Comparison of ENCODE assay signal across 18 cellular contexts in the genomic region with DNA sequence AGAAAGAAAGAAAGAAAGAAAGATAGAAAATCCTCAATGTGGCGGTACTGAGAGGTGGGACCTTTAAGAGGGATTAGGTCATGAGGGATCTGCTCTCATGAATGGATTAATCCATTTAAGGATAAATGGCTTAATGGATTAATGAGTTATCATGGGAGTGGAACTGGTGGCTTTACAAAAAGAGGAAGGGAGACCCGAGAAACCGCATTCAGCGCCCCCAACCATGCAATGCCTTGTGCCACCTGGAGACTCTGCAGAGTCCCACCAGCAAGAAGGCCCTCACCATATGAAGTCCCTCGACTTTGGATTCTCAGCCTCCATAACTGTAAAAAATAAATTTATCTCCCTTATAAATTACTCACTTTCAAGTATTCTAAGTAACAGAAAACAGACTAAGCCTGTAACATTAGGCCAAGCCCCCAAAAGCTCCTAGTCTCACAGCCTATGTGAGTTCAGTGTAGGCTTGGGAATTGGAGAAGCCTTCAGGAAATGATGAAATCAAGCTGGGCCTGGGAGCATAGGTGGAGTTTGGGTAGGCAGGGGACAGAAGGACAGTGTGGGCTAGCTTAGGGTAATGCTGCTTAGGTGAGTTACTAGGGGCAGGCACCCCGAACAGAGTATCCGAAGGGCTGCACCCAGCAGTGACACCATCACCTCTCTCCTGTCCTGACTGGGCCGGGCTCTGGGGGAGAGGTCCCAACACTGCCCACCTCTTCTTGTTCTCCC. TPM values are rescaled to one million over a fixed set of nuclear protein-coding genes. Genes with fewer than 3 reads are reported as not detected.
A peak's percentile ranks its signal among the peaks of the same experiment; 100 is the strongest.
DNase-seq lines count a peak whose midpoint lies in the region; ATAC-seq and TF ChIP-seq lines count a peak whose summit lies in the region.
"Had no signal": no experiment of that assay in that cellular context is flagged by ENCODE, and none has a peak within 500 bp of the region (broad histone marks: within the 10 kb centered on the region; RNA-seq: fewer than 3 reads in every experiment).

No MANE protein-coding gene starts in this region.

- no peak overlapping the region for H3K4me2 ChIP-seq in mesendoderm (ENCODE audit: low read length)

- H2BK5ac ChIP-seq in mesendoderm (ENCODE audit: low read length) = no peak overlapping the region

- H3K79me1 ChIP-seq in mesendoderm (ENCODE audit: low read length) = no peaks in the 10 kb centered on the region

- TF ChIP-seq CTCF in A673 (conservative IDR thresholded peaks at IDR 0.05; ENCODE audit: low read depth, low read length) = no peak
- TF ChIP-seq CTCF in NB4 (IDR thresholded peaks at IDR 0.05; ENCODE audit: low read depth, low read length) = no peak
- TF ChIP-seq CTCF in choroid plexus epithelial cell (conservative IDR thresholded peaks at IDR 0.05; ENCODE audit: low read depth, low read length) = no peak
- TF ChIP-seq CTCF in WERI-Rb-1 (IDR thresholded peaks at IDR 0.05; ENCODE audit: low read depth, low read length) = no peak

- no peak for TF ChIP-seq POLR2A in NB4 (IDR thresholded peaks at IDR 0.05; ENCODE audit: extremely low read depth, insufficient read length)

- H3K18ac ChIP-seq in mesendoderm (ENCODE audit: low read length) = no peak overlapping the region

- no TSS peak for BruUV-seq in A673 (replicated peaks; lab: Mats Ljungman, UMichigan)

- no peak overlapping the region for H4K5ac ChIP-seq in mesendoderm (ENCODE audit: low read length)

- intact Hi-C loops in A673 (cut with micrococcal nuclease; ENCODE audit: unreplicated experiment) = no loop called here

- H3K4ac ChIP-seq in mesendoderm (ENCODE audit: low read depth, low read length) = no peak overlapping the region

- ATAC-seq in HG02973 (IDR thresholded peaks at IDR 0.05; ENCODE audit: unreplicated experiment) = no peak
- ATAC-seq: CD8-positive, alpha-beta T cell; HCT116 had no signal

- H3K9ac ChIP-seq in mesendoderm (ENCODE audit: low read length) = no peak overlapping the region

- no peaks in the 10 kb centered on the region for H3K79me2 ChIP-seq in mesendoderm (ENCODE audit: control insufficient read depth, insufficient read depth, low read length)

- H2BK120ac ChIP-seq in mesendoderm (ENCODE audit: low read depth, low read length) = no peak overlapping the region

- H2BK15ac ChIP-seq in mesendoderm (replicated peaks; ENCODE audit: low read depth) = no peak overlapping the region

- H3K36me3 ChIP-seq in A673 (ENCODE audit: insufficient read depth, low read length, poor library complexity, severe bottlenecking) (no peaks in the 10 kb centered on the region), mesendoderm (ENCODE audit: control insufficient read depth, insufficient read depth, low read length) (no peaks in the 10 kb centered on the region), WERI-Rb-1 (no peaks in the 10 kb centered on the region)
- H3K36me3 ChIP-seq: breast epithelium, neutrophil had no signal

- H3K4me3 ChIP-seq in A673 (ENCODE audit: low read depth, low read length, poor library complexity, severe bottlenecking) = no peak overlapping the region
- no peak overlapping the region for H3K4me3 ChIP-seq in NB4 (ENCODE audit: low read depth, low read length)
- H3K4me3 ChIP-seq in choroid plexus epithelial cell (ENCODE audit: low read depth, low read length) = no peak overlapping the region
- H3K4me3 ChIP-seq in mesendoderm (ENCODE audit: low read length) = no peak overlapping the region
- H3K4me3 ChIP-seq in WERI-Rb-1 (ENCODE audit: low read depth, low read length) = no peak overlapping the region
- H3K4me3 ChIP-seq: breast epithelium had no signal

- H4K8ac ChIP-seq in mesendoderm (ENCODE audit: low read depth, low read length) = no peak overlapping the region

- H3K23ac ChIP-seq in mesendoderm (ENCODE audit: low read length) = no peak overlapping the region

- POLR2A ChIA-PET in A673 (lab: Charles Lee; ENCODE audit: low non-redundant PET) = no interaction called here

- DNase-seq in A673 (ENCODE audit: low spot score) (peak; percentile 27), NB4 (ENCODE audit: low read depth) (peak; percentile 73), choroid plexus epithelial cell (ENCODE audit: low read depth) (peak; percentile 52), mesendoderm (no peak), NCI-H146 treated with DMSO at 0.1 percent for 48 hours (lab: John Stamatoyannopoulos, UW; ENCODE audit: unreplicated experiment) (no peak), WERI-Rb-1 (no peak), SKM-1 treated with dmso at 0.1 percent for 144 hours (lab: John Stamatoyannopoulos, UW; ENCODE audit: unreplicated experiment) (no peak)
- DNase-seq: activated CD4-positive, alpha-beta memory T cell treated with anti-CD3 and anti-CD28 coated beads for 36 hours; CD8-positive, alpha-beta T cell; DMS79 treated with DMSO at 0.1 percent for 48 hours; effector CD4-positive, alpha-beta T cell; midbrain; NCI-H2081; NCI-H69 had no signal

- CTCF ChIA-PET in A673 (lab: Charles Lee) = no interaction called here

- WGBS in mesendoderm (ENCODE audit: extremely low coverage, insufficient coverage, low lambda C conversion rate) = no CpG with 5 or more reads among the region's 8 CpGs

- no peaks in the 10 kb centered on the region for H3K9me3 ChIP-seq in A673 (ENCODE audit: low read depth, low read length, poor library complexity, severe bottlenecking)
- no peaks in the 10 kb centered on the region for H3K9me3 ChIP-seq in WERI-Rb-1 (ENCODE audit: severe bottlenecking)
- H3K9me3 ChIP-seq: breast epithelium, neutrophil had no signal

- H3K56ac ChIP-seq in mesendoderm (ENCODE audit: low read length) = peak overlapping the region; percentile 51

- H3K27me3 ChIP-seq in A673 (replicated peaks; ENCODE audit: insufficient read depth, low read depth, low read length, poor library complexity) (no peaks in the 10 kb centered on the region), mesendoderm (ENCODE audit: insufficient read depth, low read length, poor library complexity) (no peaks in the 10 kb centered on the region), WERI-Rb-1 (ENCODE audit: insufficient read depth, low read depth, severe bottlenecking) (no peaks in the 10 kb centered on the region)
- H3K27me3 ChIP-seq: breast epithelium, neutrophil had no signal

- no peak overlapping the region for H2AK5ac ChIP-seq in mesendoderm (ENCODE audit: low read length)

- H3K27ac ChIP-seq in A673 (ENCODE audit: low read depth, low read length, poor library complexity, severe bottlenecking) (peak overlapping the region; percentile 10), mesendoderm (ENCODE audit: low read depth, low read length) (no peak overlapping the region), WERI-Rb-1 (no peak overlapping the region; the same call in 1 of the 2 replicates)
- H3K27ac ChIP-seq: neutrophil had no signal

- H3K4me1 ChIP-seq in A673 (ENCODE audit: insufficient read depth, low read length, poor library complexity, severe bottlenecking) (peaks cover 8% of the 10 kb centered on the region), mesendoderm (ENCODE audit: control insufficient read depth, low read depth, low read length) (no peaks in the 10 kb centered on the region)
- H3K4me1 ChIP-seq: breast epithelium had no signal

RNA-seq across cellular contexts. Expression of gene RNF24, which starts 36.2 kb away (rescaled TPM):
- total RNA-seq in A673 (2021) = 19.3 and 21.5 TPM in 2 replicates
- polyA plus RNA-seq in mesendoderm (2013, experiment 1 of 2) = 13.8 TPM
- 13.2 TPM for polyA plus RNA-seq in mesendoderm (2013, experiment 2 of 2)

Comparison
In these comparisons a context has a peak if more than half of its experiments do, and no peak if none do; other contexts are left out.
1. DNase-seq: peak in A673 (single experiment), NB4 (single experiment) and choroid plexus epithelial cell (single experiment); none in mesendoderm (single experiment), NCI-H146 treated with DMSO at 0.1 percent for 48 hours (single experiment), WERI-Rb-1 (single experiment) and SKM-1 treated with dmso at 0.1 percent for 144 hours (single experiment).